In genomic region chr3:16993227-16993626, GRCh38 we compare ENCODE assay signal across 2 cellular contexts.
TF ChIP-seq lines count a peak whose summit lies in the region.

No MANE protein-coding gene starts in this region.

TF ChIP-seq in H1, 55 proteins besides CTCF, POLR2A, EP300 and RAD21 (continued from another document):
- TF ChIP-seq CEBPB (IDR thresholded peaks at IDR 0.05; ENCODE audit: low read depth, low read length), result peak; percentile 35; the same call in 1 of the 2 replicates

TF ChIP-seq in liver, 16 proteins besides CTCF, POLR2A, EP300 and RAD21 (continued from another document):
- TF ChIP-seq RXRA (IDR thresholded peaks at IDR 0.05), result peak; percentile 33 to 37
- TF ChIP-seq JUND (IDR thresholded peaks at IDR 0.05), result peak in 1 of 2 donors; percentile 21
- TF ChIP-seq, protein P1, sequence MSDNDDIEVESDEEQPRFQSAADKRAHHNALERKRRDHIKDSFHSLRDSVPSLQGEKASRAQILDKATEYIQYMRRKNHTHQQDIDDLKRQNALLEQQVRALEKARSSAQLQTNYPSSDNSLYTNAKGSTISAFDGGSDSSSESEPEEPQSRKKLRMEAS (IDR thresholded peaks at IDR 0.05), result no peak
- TF ChIP-seq GABPA (IDR thresholded peaks at IDR 0.05 in 1 of 2, conservative IDR thresholded peaks at IDR 0.05 in 1 of 2), result no peak
- TF ChIP-seq HNF4A (conservative IDR thresholded peaks at IDR 0.05), result peak; percentile 35 to 37
- TF ChIP-seq, protein P2, sequence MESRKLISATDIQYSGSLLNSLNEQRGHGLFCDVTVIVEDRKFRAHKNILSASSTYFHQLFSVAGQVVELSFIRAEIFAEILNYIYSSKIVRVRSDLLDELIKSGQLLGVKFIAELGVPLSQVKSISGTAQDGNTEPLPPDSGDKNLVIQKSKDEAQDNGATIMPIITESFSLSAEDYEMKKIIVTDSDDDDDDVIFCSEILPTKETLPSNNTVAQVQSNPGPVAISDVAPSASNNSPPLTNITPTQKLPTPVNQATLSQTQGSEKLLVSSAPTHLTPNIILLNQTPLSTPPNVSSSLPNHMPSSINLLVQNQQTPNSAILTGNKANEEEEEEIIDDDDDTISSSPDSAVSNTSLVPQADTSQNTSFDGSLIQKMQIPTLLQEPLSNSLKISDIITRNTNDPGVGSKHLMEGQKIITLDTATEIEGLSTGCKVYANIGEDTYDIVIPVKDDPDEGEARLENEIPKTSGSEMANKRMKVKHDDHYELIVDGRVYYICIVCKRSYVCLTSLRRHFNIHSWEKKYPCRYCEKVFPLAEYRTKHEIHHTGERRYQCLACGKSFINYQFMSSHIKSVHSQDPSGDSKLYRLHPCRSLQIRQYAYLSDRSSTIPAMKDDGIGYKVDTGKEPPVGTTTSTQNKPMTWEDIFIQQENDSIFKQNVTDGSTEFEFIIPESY (IDR thresholded peaks at IDR 0.05), result no peak
